Comparison of ENCODE assay signal across 1 cellular context in genomic region chr7:155206286-155207020, GRCh38.
A peak's percentile ranks its signal among the peaks of the same experiment; 100 is the strongest.
TF ChIP-seq lines count a peak whose summit lies in the region.

No MANE protein-coding gene starts in this region.

TF ChIP-seq in K562, 482 proteins besides CTCF, POLR2A, EP300 and RAD21 (continued from another document and continues in another):
- TF ChIP-seq ZBTB5 (IDR thresholded peaks at IDR 0.05) (peak; percentile 68; the same call in 1 of the 2 replicates), TARDBP (IDR thresholded peaks at IDR 0.05) (peak; percentile 59), ZC3H4 (CRISPR knock-in tag; IDR thresholded peaks at IDR 0.05; ENCODE audit: borderline replicate concordance) (no peak), ZNF121 (CRISPR knock-in tag; conservative IDR thresholded peaks at IDR 0.05) (no peak), ZNF449 (CRISPR knock-in tag; IDR thresholded peaks at IDR 0.05) (no peak), XRCC5 (IDR thresholded peaks at IDR 0.05; ENCODE audit: low read depth, low read length) (no peak), ZNF740 (CRISPR knock-in tag; IDR thresholded peaks at IDR 0.05) (no peak), ZNF740 (tag; IDR thresholded peaks at IDR 0.05) (no peak), HNRNPLL (IDR thresholded peaks at IDR 0.05; ENCODE audit: low read depth, low read length, poor library complexity, severe bottlenecking) (no peak), SNIP1 (IDR thresholded peaks at IDR 0.05; ENCODE audit: low read depth) (no peak), HMG20B (CRISPR knock-in tag; IDR thresholded peaks at IDR 0.05) (no peak), ID3 (CRISPR knock-in tag; IDR thresholded peaks at IDR 0.05) (no peak), ID3 (tag; IDR thresholded peaks at IDR 0.05) (no peak), POLR2H (tag; IDR thresholded peaks at IDR 0.05; ENCODE audit: low read depth) (no peak), ADNP (tag; IDR thresholded peaks at IDR 0.05) (no peak), ZNF584 (CRISPR knock-in tag; IDR thresholded peaks at IDR 0.05; ENCODE audit: low read depth) (peak; percentile 18; the same call in 1 of the 2 replicates), ATF2 (CRISPR knock-in tag; IDR thresholded peaks at IDR 0.05) (peak; percentile 78), ZNF316 (IDR thresholded peaks at IDR 0.05) (peak; percentile 85), CLOCK (CRISPR knock-in tag; IDR thresholded peaks at IDR 0.05; ENCODE audit: borderline replicate concordance) (no peak), ZNF395 (CRISPR knock-in tag; IDR thresholded peaks at IDR 0.05) (peak; percentile 87), TFE3 (CRISPR knock-in tag; IDR thresholded peaks at IDR 0.05) (no peak), PKNOX1 (IDR thresholded peaks at IDR 0.05) (peak; percentile 49), EGR1 (conservative IDR thresholded peaks at IDR 0.05) (peak; percentile 55), EHMT2 (IDR thresholded peaks at IDR 0.05) (peak; percentile 25; the same call in 1 of the 2 replicates), EWSR1 (IDR thresholded peaks at IDR 0.05; ENCODE audit: borderline replicate concordance, low read depth, partially characterized antibody) (no peak), CAMTA2 (CRISPR knock-in tag; conservative IDR thresholded peaks at IDR 0.05) (no peak), TAF1 (IDR thresholded peaks at IDR 0.05; ENCODE audit: control insufficient read depth, extremely low read depth, insufficient read depth, low read length, severe bottlenecking) (peak; percentile 22), TRIM25 (IDR thresholded peaks at IDR 0.05; ENCODE audit: borderline replicate concordance) (no peak), GABPA (tag; conservative IDR thresholded peaks at IDR 0.05; ENCODE audit: low read depth) (peak; percentile 55), YY1 (IDR thresholded peaks at IDR 0.05; ENCODE audit: borderline replicate concordance in 1 of 3, control insufficient read depth in 1 of 3, extremely low read depth in 1 of 3, insufficient read depth in 3 of 3, insufficient read length in 1 of 3, insufficient replicate concordance in 2 of 3, low read depth in 1 of 3, low read length in 2 of 3) (peak in 1 of 3 experiments; percentile 77), HMGN3 (IDR thresholded peaks at IDR 0.05; ENCODE audit: borderline replicate concordance, extremely low read depth, insufficient read length, low read depth, low read length) (no peak), ZNF583 (CRISPR knock-in tag; IDR thresholded peaks at IDR 0.05) (no peak), HDAC8 (tag; IDR thresholded peaks at IDR 0.05) (no peak), MECOM (CRISPR knock-in tag; IDR thresholded peaks at IDR 0.05) (no peak), MYC (IDR thresholded peaks at IDR 0.05; ENCODE audit: low read depth, low read length) (peak; percentile 84), MYC (CRISPR knock-in tag; IDR thresholded peaks at IDR 0.05; ENCODE audit: borderline replicate concordance, low read depth) (no peak), BDP1 (IDR thresholded peaks at IDR 0.05; ENCODE audit: insufficient read depth, insufficient read length) (no peak), CTCFL (IDR thresholded peaks at IDR 0.05; ENCODE audit: borderline replicate concordance, insufficient read depth, low read depth, low read length, poor library complexity, severe bottlenecking) (no peak), TEAD1 (CRISPR knock-in tag; IDR thresholded peaks at IDR 0.05) (peak in 1 of 2 experiments; percentile 54; a peak in 1 of 4 replicates), CBX3 (IDR thresholded peaks at IDR 0.05; ENCODE audit: borderline replicate concordance in 1 of 2, low read length in 2 of 2) (no peak), GATAD2B (IDR thresholded peaks at IDR 0.05; ENCODE audit: borderline replicate concordance) (no peak), RBM22 (IDR thresholded peaks at IDR 0.05; ENCODE audit: low read depth, low read length, poor library complexity, severe bottlenecking) (no peak), RAD51 (IDR thresholded peaks at IDR 0.05; ENCODE audit: borderline replicate concordance, low read depth) (peak; percentile 49), BRD4 (IDR thresholded peaks at IDR 0.05) (peak; percentile 81; the same call in 1 of the 2 replicates), NR4A1 (CRISPR knock-in tag; IDR thresholded peaks at IDR 0.05) (0 out of 2 replicates have a peak, but pooled peaks have one; percentile 36), NR4A1 (tag; IDR thresholded peaks at IDR 0.05) (no peak), ZNF324 (CRISPR knock-in tag; IDR thresholded peaks at IDR 0.05) (no peak), JUND (IDR thresholded peaks at IDR 0.05; ENCODE audit: borderline replicate concordance, low read depth, low read length) (peak; percentile 94), JUND (tag; IDR thresholded peaks at IDR 0.05; ENCODE audit: borderline replicate concordance, low read depth, low read length) (peak; percentile 74), ZNF212 (CRISPR knock-in tag; IDR thresholded peaks at IDR 0.05) (no peak), NCOR1 (IDR thresholded peaks at IDR 0.05) (no peak)
